16 cellular contexts compared by ENCODE assay signal in the genomic region with DNA sequence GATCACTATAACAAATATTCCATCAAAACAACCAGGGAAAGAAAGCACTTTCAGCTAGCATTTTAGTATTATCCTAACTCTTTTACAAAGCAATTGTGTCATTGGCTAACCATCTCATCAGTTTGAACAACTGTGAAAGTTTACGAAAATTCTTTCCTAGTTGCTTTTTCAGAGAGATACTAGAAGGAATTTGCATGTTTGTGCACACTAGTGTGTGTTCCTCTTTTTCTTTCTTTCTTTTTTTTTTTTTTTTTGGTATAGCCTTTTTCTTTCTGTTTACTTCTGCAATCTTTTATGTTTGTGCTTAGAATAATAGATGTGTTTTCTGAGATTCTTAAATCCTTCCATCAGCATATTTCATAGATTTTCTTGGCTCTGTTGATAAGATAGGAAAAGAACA.
"Had no signal": no experiment of that assay in that cellular context is flagged by ENCODE, and none has a peak within 500 bp of the region (broad histone marks: within the 10 kb centered on the region; RNA-seq: fewer than 3 reads in every experiment).

No MANE protein-coding gene starts in this region.

- H3K36me3 ChIP-seq: left ventricle myocardium inferior, neutrophil, tibial artery, uterus had no signal

- H3K27me3 Mint-ChIP-seq: activated naive CD8-positive, alpha-beta T cell had no signal

- H3K27ac Mint-ChIP-seq: activated naive CD8-positive, alpha-beta T cell; naive thymus-derived CD4-positive, alpha-beta T cell; WTC11 had no signal

- H3K4me1 Mint-ChIP-seq: naive thymus-derived CD4-positive, alpha-beta T cell had no signal

- ATAC-seq: esophagus mucosa; naive thymus-derived CD4-positive, alpha-beta T cell; WTC11 had no signal

- H3K27ac ChIP-seq: left ventricle myocardium inferior, neutrophil, tibial artery, uterus had no signal

- H3K9me3 ChIP-seq: left ventricle myocardium inferior, neutrophil, tibial artery, uterus had no signal

- H3K4me1 ChIP-seq: left ventricle myocardium inferior, uterus had no signal

- H3K36me3 Mint-ChIP-seq: activated naive CD8-positive, alpha-beta T cell; naive thymus-derived CD4-positive, alpha-beta T cell had no signal

- H3K4me3 ChIP-seq: left ventricle myocardium inferior, tibial artery, uterus had no signal

- H3K4me3 Mint-ChIP-seq: activated naive CD8-positive, alpha-beta T cell; naive thymus-derived CD4-positive, alpha-beta T cell; WTC11 had no signal

- DNase-seq: activated CD4-positive, alpha-beta T cell treated with anti-CD3 and anti-CD28 coated beads for 4 hours; activated CD8-positive, alpha-beta memory T cell treated with anti-CD3 and anti-CD28 coated beads for 24 hours; activated gamma-delta T cell treated with Interleukin-2 at 50 U/mL for 16 hours; amniotic stem cell; hippocampal formation; left ventricle myocardium inferior; naive thymus-derived CD4-positive, alpha-beta T cell; retina; stimulated activated CD4-positive, alpha-beta T cell treated with anti-CD3 and anti-CD28 coated beads, Interleukin-4, amount 100 ng/mL, for 1 hour; stimulated activated naive CD4-positive, alpha-beta T cell; tibial artery; uterus had no signal

- H3K27me3 ChIP-seq: neutrophil, tibial artery, uterus had no signal
